1 cellular context compared by ENCODE assay signal in the genomic region with DNA sequence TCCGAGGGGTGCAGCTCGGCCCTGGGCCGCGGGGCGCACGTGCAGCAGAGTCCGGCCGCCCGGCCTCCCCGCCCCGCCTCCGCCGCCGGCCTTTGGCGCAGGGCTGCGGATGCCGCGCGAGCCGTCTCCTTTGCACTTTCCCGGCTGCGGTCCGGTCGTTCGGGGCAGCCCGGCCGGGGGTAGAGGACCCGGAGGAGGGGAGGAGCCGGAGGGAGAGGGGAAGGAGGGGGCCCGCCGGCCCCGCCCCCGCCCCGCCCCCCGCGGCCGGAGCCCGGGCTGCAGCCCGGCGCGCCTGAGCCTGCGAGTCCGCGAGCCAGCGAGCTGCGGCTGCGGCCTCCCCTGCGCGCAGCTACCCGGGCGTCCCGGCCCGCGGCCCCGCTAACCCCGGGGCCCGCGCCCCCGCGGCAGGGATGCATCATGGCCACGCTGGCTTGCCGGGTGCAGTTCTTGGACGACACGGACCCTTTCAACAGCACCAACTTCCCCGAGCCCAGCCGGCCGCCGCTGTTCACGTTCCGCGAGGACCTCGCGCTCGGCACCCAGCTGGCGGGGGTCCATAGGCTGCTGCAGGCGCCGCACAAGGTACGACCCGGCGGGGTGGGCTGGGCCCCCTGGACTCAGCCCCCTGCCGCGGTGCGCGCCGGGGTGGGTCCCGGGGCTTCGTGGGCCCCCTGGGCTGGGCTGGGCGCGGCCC.
TF ChIP-seq lines count a peak whose summit lies in the region.

TSS of gene FHOD3 (plus strand) at position 295 of the 694 bp plus-strand sequence. CDS start at position 418, 123 bp downstream.

TF ChIP-seq in HepG2, 621 proteins besides CTCF, POLR2A, EP300 and RAD21:
- TF ChIP-seq ZNF777 (CRISPR knock-in tag; IDR thresholded peaks at IDR 0.05) (peak; percentile 80), BHLHE40 (IDR thresholded peaks at IDR 0.05; ENCODE audit: low read length) (0 out of 2 replicates have a peak, but pooled peaks have one; percentile 15), YEATS4 (CRISPR knock-in tag; IDR thresholded peaks at IDR 0.05; ENCODE audit: borderline replicate concordance) (no peak), KLF13 (CRISPR knock-in tag; IDR thresholded peaks at IDR 0.05) (no peak), ZFP90 (CRISPR knock-in tag; IDR thresholded peaks at IDR 0.05; ENCODE audit: borderline replicate concordance) (0 out of 2 replicates have a peak, but pooled peaks have one; percentile 24), IKZF5 (CRISPR knock-in tag; IDR thresholded peaks at IDR 0.05) (no peak), MYC (CRISPR knock-in tag; IDR thresholded peaks at IDR 0.05; ENCODE audit: borderline replicate concordance) (no peak), SIN3A (IDR thresholded peaks at IDR 0.05; ENCODE audit: borderline replicate concordance, low read depth, low read length) (no peak), KDM5B (CRISPR knock-in tag; IDR thresholded peaks at IDR 0.05; ENCODE audit: borderline replicate concordance) (peak; percentile 49; the same call in 1 of the 2 replicates), ZNF451 (CRISPR knock-in tag; IDR thresholded peaks at IDR 0.05) (no peak), ZSCAN22 (CRISPR knock-in tag; IDR thresholded peaks at IDR 0.05) (no peak), UBTF (CRISPR knock-in tag; IDR thresholded peaks at IDR 0.05) (peak; percentile 61; the same call in 1 of the 2 replicates), BORCS8-MEF2B (CRISPR knock-in tag; IDR thresholded peaks at IDR 0.05) (no peak), HHEX (CRISPR knock-in tag; IDR thresholded peaks at IDR 0.05) (no peak), NFE2L2 (IDR thresholded peaks at IDR 0.05; ENCODE audit: low read length) (no peak)
- TF ChIP-seq, protein P1, sequence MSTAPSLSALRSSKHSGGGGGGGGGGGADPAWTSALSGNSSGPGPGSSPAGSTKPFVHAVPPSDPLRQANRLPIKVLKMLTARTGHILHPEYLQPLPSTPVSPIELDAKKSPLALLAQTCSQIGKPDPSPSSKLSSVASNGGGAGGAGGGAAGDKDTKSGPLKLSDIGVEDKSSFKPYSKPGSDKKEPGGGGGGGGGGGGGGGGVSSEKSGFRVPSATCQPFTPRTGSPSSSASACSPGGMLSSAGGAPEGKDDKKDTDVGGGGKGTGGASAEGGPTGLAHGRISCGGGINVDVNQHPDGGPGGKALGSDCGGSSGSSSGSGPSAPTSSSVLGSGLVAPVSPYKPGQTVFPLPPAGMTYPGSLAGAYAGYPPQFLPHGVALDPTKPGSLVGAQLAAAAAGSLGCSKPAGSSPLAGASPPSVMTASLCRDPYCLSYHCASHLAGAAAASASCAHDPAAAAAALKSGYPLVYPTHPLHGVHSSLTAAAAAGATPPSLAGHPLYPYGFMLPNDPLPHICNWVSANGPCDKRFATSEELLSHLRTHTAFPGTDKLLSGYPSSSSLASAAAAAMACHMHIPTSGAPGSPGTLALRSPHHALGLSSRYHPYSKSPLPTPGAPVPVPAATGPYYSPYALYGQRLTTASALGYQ (CRISPR knock-in tag; IDR thresholded peaks at IDR 0.05) = no peak
- TF ChIP-seq, protein P2, sequence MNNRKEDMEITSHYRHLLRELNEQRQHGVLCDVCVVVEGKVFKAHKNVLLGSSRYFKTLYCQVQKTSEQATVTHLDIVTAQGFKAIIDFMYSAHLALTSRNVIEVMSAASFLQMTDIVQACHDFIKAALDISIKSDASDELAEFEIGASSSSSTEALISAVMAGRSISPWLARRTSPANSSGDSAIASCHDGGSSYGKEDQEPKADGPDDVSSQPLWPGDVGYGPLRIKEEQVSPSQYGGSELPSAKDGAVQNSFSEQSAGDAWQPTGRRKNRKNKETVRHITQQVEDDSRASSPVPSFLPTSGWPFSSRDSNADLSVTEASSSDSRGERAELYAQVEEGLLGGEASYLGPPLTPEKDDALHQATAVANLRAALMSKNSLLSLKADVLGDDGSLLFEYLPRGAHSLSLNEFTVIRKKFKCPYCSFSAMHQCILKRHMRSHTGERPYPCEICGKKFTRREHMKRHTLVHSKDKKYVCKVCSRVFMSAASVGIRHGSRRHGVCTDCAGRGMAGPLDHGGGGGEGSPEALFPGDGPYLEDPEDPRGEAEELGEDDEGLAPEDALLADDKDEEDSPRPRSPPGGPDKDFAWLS (CRISPR knock-in tag; IDR thresholded peaks at IDR 0.05; ENCODE audit: borderline replicate concordance) = no peak
- TF ChIP-seq, protein P3, sequence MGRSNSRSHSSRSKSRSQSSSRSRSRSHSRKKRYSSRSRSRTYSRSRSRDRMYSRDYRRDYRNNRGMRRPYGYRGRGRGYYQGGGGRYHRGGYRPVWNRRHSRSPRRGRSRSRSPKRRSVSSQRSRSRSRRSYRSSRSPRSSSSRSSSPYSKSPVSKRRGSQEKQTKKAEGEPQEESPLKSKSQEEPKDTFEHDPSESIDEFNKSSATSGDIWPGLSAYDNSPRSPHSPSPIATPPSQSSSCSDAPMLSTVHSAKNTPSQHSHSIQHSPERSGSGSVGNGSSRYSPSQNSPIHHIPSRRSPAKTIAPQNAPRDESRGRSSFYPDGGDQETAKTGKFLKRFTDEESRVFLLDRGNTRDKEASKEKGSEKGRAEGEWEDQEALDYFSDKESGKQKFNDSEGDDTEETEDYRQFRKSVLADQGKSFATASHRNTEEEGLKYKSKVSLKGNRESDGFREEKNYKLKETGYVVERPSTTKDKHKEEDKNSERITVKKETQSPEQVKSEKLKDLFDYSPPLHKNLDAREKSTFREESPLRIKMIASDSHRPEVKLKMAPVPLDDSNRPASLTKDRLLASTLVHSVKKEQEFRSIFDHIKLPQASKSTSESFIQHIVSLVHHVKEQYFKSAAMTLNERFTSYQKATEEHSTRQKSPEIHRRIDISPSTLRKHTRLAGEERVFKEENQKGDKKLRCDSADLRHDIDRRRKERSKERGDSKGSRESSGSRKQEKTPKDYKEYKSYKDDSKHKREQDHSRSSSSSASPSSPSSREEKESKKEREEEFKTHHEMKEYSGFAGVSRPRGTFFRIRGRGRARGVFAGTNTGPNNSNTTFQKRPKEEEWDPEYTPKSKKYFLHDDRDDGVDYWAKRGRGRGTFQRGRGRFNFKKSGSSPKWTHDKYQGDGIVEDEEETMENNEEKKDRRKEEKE (IDR thresholded peaks at IDR 0.05) = no peak
- TF ChIP-seq, protein P4, sequence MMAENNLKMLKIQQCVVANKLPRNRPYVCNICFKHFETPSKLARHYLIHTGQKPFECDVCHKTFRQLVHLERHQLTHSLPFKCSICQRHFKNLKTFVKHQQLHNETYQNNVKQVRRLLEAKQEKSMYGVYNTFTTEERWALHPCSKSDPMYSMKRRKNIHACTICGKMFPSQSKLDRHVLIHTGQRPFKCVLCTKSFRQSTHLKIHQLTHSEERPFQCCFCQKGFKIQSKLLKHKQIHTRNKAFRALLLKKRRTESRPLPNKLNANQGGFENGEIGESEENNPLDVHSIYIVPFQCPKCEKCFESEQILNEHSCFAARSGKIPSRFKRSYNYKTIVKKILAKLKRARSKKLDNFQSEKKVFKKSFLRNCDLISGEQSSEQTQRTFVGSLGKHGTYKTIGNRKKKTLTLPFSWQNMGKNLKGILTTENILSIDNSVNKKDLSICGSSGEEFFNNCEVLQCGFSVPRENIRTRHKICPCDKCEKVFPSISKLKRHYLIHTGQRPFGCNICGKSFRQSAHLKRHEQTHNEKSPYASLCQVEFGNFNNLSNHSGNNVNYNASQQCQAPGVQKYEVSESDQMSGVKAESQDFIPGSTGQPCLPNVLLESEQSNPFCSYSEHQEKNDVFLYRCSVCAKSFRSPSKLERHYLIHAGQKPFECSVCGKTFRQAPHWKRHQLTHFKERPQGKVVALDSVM (CRISPR knock-in tag; IDR thresholded peaks at IDR 0.05) = 0 out of 2 replicates have a peak, but pooled peaks have one; percentile 25
